ENCODE assay signal across 8 cellular contexts in the genomic region with DNA sequence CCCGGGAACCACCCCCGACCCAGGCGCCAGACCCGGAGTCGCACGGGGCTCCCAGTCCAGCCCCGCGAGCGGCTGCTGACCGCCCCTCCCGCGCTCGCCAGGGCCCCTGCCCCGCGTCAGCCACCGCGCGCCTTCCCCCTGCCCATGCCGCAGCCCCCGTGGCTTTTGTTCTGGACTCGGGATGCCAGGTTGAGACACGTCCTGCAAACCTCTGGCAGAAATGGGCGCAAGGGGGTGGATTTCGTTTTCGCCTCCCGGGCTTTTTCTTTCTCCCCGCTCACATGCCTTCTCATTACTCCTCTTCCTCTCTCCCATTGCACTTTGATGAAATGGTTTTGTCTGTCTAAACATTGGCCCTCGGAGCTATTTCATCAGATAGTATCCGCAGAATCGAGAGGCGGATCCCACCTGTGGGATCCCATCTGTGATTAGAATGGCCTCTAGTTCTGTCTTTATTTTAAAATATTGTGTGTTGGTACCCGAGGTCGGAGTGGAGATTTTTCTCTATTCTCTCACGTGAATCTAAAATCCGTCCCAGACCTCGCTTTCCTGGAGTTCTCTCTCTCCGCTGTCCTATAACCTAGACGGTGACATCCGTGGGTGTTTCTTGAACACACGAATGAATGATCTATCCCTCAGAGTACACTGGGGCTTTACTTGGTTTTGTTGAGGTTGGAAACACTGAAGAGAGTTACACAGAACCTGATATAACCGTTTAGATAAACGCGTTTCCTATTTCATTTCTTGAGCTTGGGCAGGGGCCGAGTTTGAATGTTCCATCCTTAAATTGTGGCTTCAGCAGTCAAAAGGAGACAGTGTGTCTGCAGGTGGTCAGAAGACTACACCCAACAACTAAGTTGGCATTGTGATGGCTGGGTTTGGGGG. TPM values are rescaled to one million over a fixed set of nuclear protein-coding genes. Genes with fewer than 3 reads are reported as not detected.
A peak's percentile ranks its signal among the peaks of the same experiment; 100 is the strongest.
DNase-seq lines count a peak whose midpoint lies in the region; ATAC-seq and TF ChIP-seq lines count a peak whose summit lies in the region.

No MANE protein-coding gene starts in this region.

- TF ChIP-seq CTCF in GM12875 (IDR thresholded peaks at IDR 0.05; ENCODE audit: borderline replicate concordance, insufficient read depth, low read depth, low read length) (no peak), body of pancreas (IDR thresholded peaks at IDR 0.05) (no peak), uterus (IDR thresholded peaks at IDR 0.05) (no peak), PC-9 (conservative IDR thresholded peaks at IDR 0.05) (no peak)

- DNase-seq in body of pancreas (peak in 1 of 4 donors; percentile 15), memory B cell (ENCODE audit: low spot score in 2 of 2) (no peak), uterus (no peak), PC-9 (no peak)
- no peak for DNase-seq in stimulated activated CD4-positive, alpha-beta T cell treated with anti-CD3 and anti-CD28 coated beads, Interleukin-12 subunit alpha, Interleukin-12 subunit beta, amount 100 ng/mL, for 4 hours

- H3K27me3 ChIP-seq in body of pancreas (no peaks in the 10 kb centered on the region), uterus (peaks cover 0 to 14% of the 10 kb centered on the region in 2 donors), PC-9 (ENCODE audit: insufficient read depth, low read depth) (no peaks in the 10 kb centered on the region)

- peaks cover 10% of the 10 kb centered on the region for H3K4me1 Mint-ChIP-seq in memory B cell

- no TSS peak for BruUV-seq in PC-9 (replicated peaks; lab: Mats Ljungman, UMichigan)

- peak; percentile 9 for ATAC-seq in HG03095 (IDR thresholded peaks at IDR 0.05; ENCODE audit: unreplicated experiment)
- peak; percentile 22 for ATAC-seq in body of pancreas
- no peak for ATAC-seq in memory B cell (ENCODE audit: low read depth)
- no peak for ATAC-seq in HG02571 (IDR thresholded peaks at IDR 0.05; ENCODE audit: unreplicated experiment)

- H3F3A ChIP-seq in PC-9 (ENCODE audit: insufficient read depth, low read depth) = peaks cover 10% of the 10 kb centered on the region; the same call in 1 of the 2 replicates

- no peaks in the 10 kb centered on the region for H3K9me2 ChIP-seq in PC-9 (ENCODE audit: insufficient read depth)

- 11 to 15% methylated on average over 29 to 42 of the region's 44 CpGs for WGBS in body of pancreas, 2 donors

- no peaks in the 10 kb centered on the region for H3K9me3 Mint-ChIP-seq in memory B cell

- H3K4me3 ChIP-seq in GM12875 (ENCODE audit: low read depth, low read length) (peak overlapping the region; percentile 92), body of pancreas (peak overlapping the region; percentile 60 to 76), uterus (peak overlapping the region; percentile 33 to 44), PC-9 (no peak overlapping the region)

- H3K27ac ChIP-seq in body of pancreas (peak overlapping the region in 3 of 4 donors; percentile 31 to 66 (median 56)), uterus (no peak overlapping the region), PC-9 (no peak overlapping the region)

- TF ChIP-seq POLR2A in body of pancreas (IDR thresholded peaks at IDR 0.05) (no peak), uterus (IDR thresholded peaks at IDR 0.05) (no peak)

- no peak overlapping the region for H3K27ac Mint-ChIP-seq in memory B cell

- peaks cover 2% of the 10 kb centered on the region for H3K36me3 Mint-ChIP-seq in memory B cell

- no peaks in the 10 kb centered on the region for H4K20me1 ChIP-seq in PC-9 (ENCODE audit: insufficient read depth)

- no peak overlapping the region for H2AFZ ChIP-seq in PC-9

- H3K4me3 Mint-ChIP-seq in memory B cell = peak overlapping the region; percentile 80

- H3K4me1 ChIP-seq in body of pancreas = peaks cover 14% of the 10 kb centered on the region
- H3K4me1 ChIP-seq in uterus = peaks cover 0 to 5% of the 10 kb centered on the region in 2 donors
- peaks cover 12% of the 10 kb centered on the region for H3K4me1 ChIP-seq in PC-9 (replicated peaks; ENCODE audit: insufficient read depth)

- H3K27me3 Mint-ChIP-seq in memory B cell = peaks cover 29% of the 10 kb centered on the region

- intact Hi-C loops in body of pancreas (cut with DNase I) (no loop called here), uterus (cut with DNase I; ENCODE audit: low total_unique reads) (no loop called here), PC-9 (cut with micrococcal nuclease; ENCODE audit: unreplicated experiment) (no loop called here)

- H3K4me2 ChIP-seq in PC-9 = no peak overlapping the region

- H3K36me3 ChIP-seq in body of pancreas (replicated peaks in 1 of 2; ENCODE audit: insufficient read depth in 1 of 2, low read depth in 2 of 2) (no peaks in the 10 kb centered on the region), uterus (no peaks in the 10 kb centered on the region), PC-9 (ENCODE audit: low read depth) (no peaks in the 10 kb centered on the region)

- H3K79me2 ChIP-seq in PC-9 (ENCODE audit: low read depth) = no peaks in the 10 kb centered on the region

- POLR2A ChIA-PET in PC-9 (lab: Charles Lee; ENCODE audit: unreplicated experiment) = no interaction called here

- CTCF ChIA-PET in PC-9 (lab: Charles Lee) = no interaction called here

- H3K9me3 ChIP-seq in body of pancreas (no peaks in the 10 kb centered on the region), uterus (no peaks in the 10 kb centered on the region), PC-9 (ENCODE audit: insufficient read depth, low read depth) (no peaks in the 10 kb centered on the region)

RNA-seq across cellular contexts. Expression of a gene that starts 1.9 kb away (rescaled TPM):
- total RNA-seq in body of pancreas = 1 to 10 TPM; 2.9 to 8.9 TPM
- total RNA-seq in uterus = 1 to 10 TPM in 2 of 4 donors, under 1 TPM in 1, not detected in 1; 0.55 to 2.6 (median 1.2) TPM
- total RNA-seq in PC-9 (2021) = not detected in 2 replicates

Comparison
In these comparisons a context has a peak if more than half of its experiments do, and no peak if none do; other contexts are left out.
1. ATAC-seq: peak in HG03095 (single experiment) and body of pancreas (single experiment); none in memory B cell (single experiment) and HG02571 (single experiment).
2. H3K27ac ChIP-seq: peak in body of pancreas (3 of 4); none in uterus (0 of 2) and PC-9 (single experiment).